8 cellular contexts compared by ENCODE assay signal in genomic region chr5:143435207-143435657, GRCh38. TPM values are rescaled to one million over a fixed set of nuclear protein-coding genes. Genes with fewer than 3 reads are reported as not detected.
DNase-seq lines count a peak whose midpoint lies in the region; ATAC-seq, FAIRE-seq and TF ChIP-seq lines count a peak whose summit lies in the region.

No MANE protein-coding gene starts in this region.

- peak overlapping the region; percentile 74 for H3K9ac ChIP-seq in GM12878 (ENCODE audit: control insufficient read depth, insufficient read depth, low read length)

- TF ChIP-seq EP300 in GM12878 (IDR thresholded peaks at IDR 0.05; ENCODE audit: borderline replicate concordance in 1 of 2, control insufficient read depth in 1 of 2, low read depth in 2 of 2, low read length in 2 of 2), result peak; percentile 88 to 96

- H4K20me1 ChIP-seq in GM12878 (ENCODE audit: control insufficient read depth, insufficient read depth), result no peaks in the 10 kb centered on the region

- no peaks in the 10 kb centered on the region for H3K9me3 ChIP-seq in GM12878 (replicated peaks; ENCODE audit: control insufficient read depth, insufficient read depth, low read length)

- peak overlapping the region; percentile 91 for H3K4me2 ChIP-seq in GM12878 (ENCODE audit: control insufficient read depth, insufficient read depth)

- H2AFZ ChIP-seq in GM12878 (ENCODE audit: control insufficient read depth, low read depth, low read length), result peak overlapping the region; percentile 3; the same call in 1 of the 2 replicates

- in situ Hi-C loops in GM12878 (cut with MboI), result no loop called here

- peak; percentile 42; the same call in 1 of the 2 replicates for TF ChIP-seq RAD21 in GM12878 (IDR thresholded peaks at IDR 0.05; ENCODE audit: insufficient read depth, low read depth, low read length)

- FAIRE-seq in GM12878 (lab: Jason Lieb, UNC), result peak; percentile 95

- POLR2A ChIA-PET in GM12878 (lab: Charles Lee), result interaction anchor here (0.6 to 9.5 kb wide), 9 partner anchors 9 to 394 kb away, joined by 3 to 138 read pairs (median 5); partner anchors contain the start of gene NR3C1

- no peak for TF ChIP-seq CTCF in GM12878 (IDR thresholded peaks at IDR 0.05 in 2 of 3, conservative IDR thresholded peaks at IDR 0.05 in 1 of 3; ENCODE audit: control insufficient read depth in 2 of 3, extremely low read depth in 1 of 3, insufficient read depth in 1 of 3, low read depth in 3 of 3, low read length in 3 of 3)

- SMC1A ChIA-PET in GM12878 (lab: Charles Lee; ENCODE audit: uncharacterized antibody, unreplicated experiment), result interaction anchor here (0.7 to 9.5 kb wide), 28 partner anchors 9 to 514 kb away, joined by 3 to 260 read pairs (median 6); no protein-coding TSS in a partner anchor

- no peaks in the 10 kb centered on the region for H3K27me3 ChIP-seq in GM12878 (replicated peaks in 1 of 2; ENCODE audit: control insufficient read depth in 2 of 2, insufficient read depth in 2 of 2, low read length in 1 of 2)

- intact Hi-C loops in GM12878 (cut with micrococcal nuclease; ENCODE audit: unreplicated experiment), result loop anchor here (1.0 to 5.0 kb wide), 4 partner anchors 31 to 390 kb away; partner anchors contain the start of gene HMHB1

- H3K4me3 ChIP-seq in GM12878, result peak overlapping the region; percentile 49; the same call in 1 of the 2 replicates

- no peaks in the 10 kb centered on the region for H3K36me3 ChIP-seq in GM12878 (ENCODE audit: control insufficient read depth in 2 of 2, insufficient read depth in 2 of 2, low read length in 1 of 2)

- ATAC-seq in GM18498 (IDR thresholded peaks at IDR 0.05; ENCODE audit: unreplicated experiment), result peak; percentile 86
- peak; percentile 84 for ATAC-seq in GM21717 (IDR thresholded peaks at IDR 0.05; ENCODE audit: unreplicated experiment)
- peak; percentile 81 for ATAC-seq in GM12878

- TF ChIP-seq POLR2A in GM12878 (IDR thresholded peaks at IDR 0.05; ENCODE audit: low read depth, low read length), result 0 out of 2 replicates have a peak, but pooled peaks have one; percentile 33

- CTCF ChIA-PET in GM12878 (lab: Yijun Ruan, JAX), result interaction anchor here (0.7 to 5.1 kb wide), 13 partner anchors 10 to 433 kb away, joined by 3 to 49 read pairs (median 4); partner anchors contain the start of gene NR3C1

- DNase-seq in LHCN-M2 (ENCODE audit: low read depth), result peak; percentile 31
- peak; percentile 98 for DNase-seq in GM12878 (ENCODE audit: low read depth, low spot score)
- peak; percentile 17 for DNase-seq in myocyte (ENCODE audit: low read depth)
- DNase-seq in HPDE6-E6E7 (ENCODE audit: extremely low spot score), result no peak
- DNase-seq in cerebellar nuclear complex (lab: John Stamatoyannopoulos, UW), result no peak
- no peak for DNase-seq in cerebellum (ENCODE audit: low spot score)

- peaks cover 16% of the 10 kb centered on the region for H3K4me1 ChIP-seq in GM12878 (ENCODE audit: control insufficient read depth, insufficient read depth, low read length)

- H3K79me2 ChIP-seq in GM12878 (ENCODE audit: control insufficient read depth, insufficient read depth, low read length), result peaks cover 36% of the 10 kb centered on the region

- H3K27ac ChIP-seq in GM12878 (ENCODE audit: control insufficient read depth, insufficient read depth), result peak overlapping the region; percentile 89

- BruUV-seq in GM12878 (replicated peaks; lab: Mats Ljungman, UMichigan), result no TSS peak

- under 1% methylated on average over 6 of the region's 6 CpGs for WGBS in GM12878 (ENCODE audit: insufficient coverage, insufficient replicate concordance, low lambda C conversion rate, missing lambda C conversion rate)

- RAD21 ChIA-PET in GM12878 (lab: Charles Lee; ENCODE audit: unreplicated experiment), result interaction anchor here (0.8 to 7.1 kb wide), 18 partner anchors 12 to 427 kb away, joined by 3 to 187 read pairs (median 6); partner anchors contain the start of gene NR3C1

TF ChIP-seq in GM12878, 131 proteins besides CTCF, POLR2A, EP300 and RAD21 (continues in another document):
- TF ChIP-seq CEBPZ (IDR thresholded peaks at IDR 0.05; ENCODE audit: low read depth, low read length), result no peak
- TF ChIP-seq GABPA (IDR thresholded peaks at IDR 0.05; ENCODE audit: low read depth), result 0 out of 2 replicates have a peak, but pooled peaks have one; percentile 31
- no peak for TF ChIP-seq FOS (IDR thresholded peaks at IDR 0.05; ENCODE audit: borderline replicate concordance, extremely low read depth, insufficient read length)
- TF ChIP-seq FOXM1 (IDR thresholded peaks at IDR 0.05; ENCODE audit: low read depth, low read length), result peak; percentile 92
- no peak for TF ChIP-seq SIN3A (IDR thresholded peaks at IDR 0.05; ENCODE audit: low read depth, low read length)
- no peak for TF ChIP-seq CBX3 (IDR thresholded peaks at IDR 0.05; ENCODE audit: borderline replicate concordance, low read depth)
- TF ChIP-seq NRF1 (conservative IDR thresholded peaks at IDR 0.05; ENCODE audit: low read depth, low read length), result no peak; the same call in 1 of the 2 replicates
- no peak for TF ChIP-seq ZNF207 (IDR thresholded peaks at IDR 0.05; ENCODE audit: borderline replicate concordance)
- no peak for TF ChIP-seq IRF3 (IDR thresholded peaks at IDR 0.05)

RNA-seq across cellular contexts. Expression of gene NR3C1, which starts 31.7 kb away (rescaled TPM):
- total RNA-seq in LHCN-M2 (2014; rRNA removed) (46.7 and 47.1 TPM in 2 replicates), GM12878 (2014; rRNA removed) (79.9 and 108 TPM in 2 replicates), GM12878 (2014; rRNA removed; fragmentation: Illumina TruSeq; extraction: Trizol) (104 and 114 TPM in 2 replicates), GM12878 (2021) (124 and 134 TPM in 2 replicates), myocyte (52.2 and 59.9 TPM in 2 replicates), cerebellum (35.9 TPM)
- 12.0 TPM for polyA plus RNA-seq in LHCN-M2 (2012)
- total RNA-seq in GM12878 (2013; cell fraction: nucleolus; rRNA removed), result 658 and 663 TPM in 2 replicates
- 38.5 TPM for polyA plus RNA-seq in GM12878 (2011; ENCODE audit: low read depth)
- polyA plus RNA-seq in GM12878 (2011; rRNA removed) (141 and 181 TPM in 2 replicates), GM12878 (2014; fragmentation: Illumina TruSeq; extraction: Trizol) (83.7 and 104 TPM in 2 replicates), GM12878 (2014; fragmentation: Nextera tagmentation; extraction: Ambion mirVana) (100 to 1,000 TPM in 1 of 2 experiments, 10 to 100 TPM in 1; 89.0 to 119 TPM), GM12878 (2014; rRNA removed) (37.2 and 49.7 TPM in 2 replicates), GM12878 (2016; fragmentation: Nextera tagmentation; extraction: Ambion mirVana) (100 to 1,000 TPM; 114 to 123 TPM)
- 63.4 and 85.5 TPM in 2 replicates for polyA plus RNA-seq in GM12878 (2011; cell fraction: cytosol; rRNA removed)
- polyA plus RNA-seq in GM12878 (2011; cell fraction: nucleus; rRNA removed), result 55.0 and 75.3 TPM in 2 replicates
- polyA plus RNA-seq in GM12878 (2012), result 41.4 and 59.0 TPM in 2 replicates
- polyA minus RNA-seq in GM12878 (2011; rRNA and poly(A)+ RNA removed), result 252 and 261 TPM in 2 replicates
- polyA minus RNA-seq in GM12878 (2011; cell fraction: cytosol; rRNA and poly(A)+ RNA removed), result 80.9 and 85.6 TPM in 2 replicates
- polyA minus RNA-seq in GM12878 (2011; cell fraction: nucleus; rRNA and poly(A)+ RNA removed), result 189 and 197 TPM in 2 replicates
- polyA plus RNA-seq in myocyte (2012), result 20.3 TPM

Comparison
In these comparisons a context has a peak if more than half of its experiments do, and no peak if none do; other contexts are left out.
1. DNase-seq: peak in LHCN-M2 (single experiment), GM12878 (single experiment) and myocyte (single experiment); none in HPDE6-E6E7 (single experiment), cerebellar nuclear complex (0 of 2) and cerebellum (single experiment).
2. Peak in every context shown above with its lines, with median percentiles within 50 percentile points of each other: ATAC-seq.